Comparison of ENCODE assay signal across 2 cellular contexts in the genomic region with DNA sequence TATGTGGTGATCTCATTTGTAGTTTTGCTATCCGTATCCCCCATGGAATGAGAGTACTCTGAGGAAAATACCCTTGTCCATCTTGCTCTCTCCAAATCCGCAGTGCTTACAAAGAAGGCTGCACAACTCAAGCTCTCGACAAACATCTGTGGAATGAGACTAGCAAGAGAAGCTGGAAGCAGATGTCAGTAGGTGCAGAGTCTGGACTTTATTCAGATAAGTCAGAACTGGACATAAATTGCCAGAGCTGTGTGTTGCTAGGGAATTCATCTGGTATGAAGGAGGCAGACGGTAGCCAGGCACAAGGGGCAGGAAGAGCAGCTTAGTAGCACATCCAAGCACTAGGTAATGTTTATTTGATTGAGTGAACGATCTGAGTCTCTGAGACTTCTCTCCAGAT.
TF ChIP-seq lines count a peak whose summit lies in the region.

No MANE protein-coding gene starts in this region.

TF ChIP-seq in GM23338, 12 proteins besides CTCF, POLR2A, EP300 and RAD21:
- no peak for TF ChIP-seq EZH2phosphoT487 (IDR thresholded peaks at IDR 0.05; ENCODE audit: unreplicated experiment)
- no peak for TF ChIP-seq STAT1 (IDR thresholded peaks at IDR 0.05; ENCODE audit: unreplicated experiment)
- no peak for TF ChIP-seq POLR2AphosphoS5 (IDR thresholded peaks at IDR 0.05; ENCODE audit: low read depth)
- TF ChIP-seq CREB1 (CRISPR knock-in tag; IDR thresholded peaks at IDR 0.05; ENCODE audit: low read depth) = no peak
- TF ChIP-seq ZNF114 (CRISPR knock-in tag; IDR thresholded peaks at IDR 0.05) = no peak
- TF ChIP-seq ZNF331 (CRISPR knock-in tag; IDR thresholded peaks at IDR 0.05; ENCODE audit: low read depth) = no peak

TF ChIP-seq in H1, 55 proteins besides CTCF, POLR2A, EP300 and RAD21:
- TF ChIP-seq, protein P1, sequence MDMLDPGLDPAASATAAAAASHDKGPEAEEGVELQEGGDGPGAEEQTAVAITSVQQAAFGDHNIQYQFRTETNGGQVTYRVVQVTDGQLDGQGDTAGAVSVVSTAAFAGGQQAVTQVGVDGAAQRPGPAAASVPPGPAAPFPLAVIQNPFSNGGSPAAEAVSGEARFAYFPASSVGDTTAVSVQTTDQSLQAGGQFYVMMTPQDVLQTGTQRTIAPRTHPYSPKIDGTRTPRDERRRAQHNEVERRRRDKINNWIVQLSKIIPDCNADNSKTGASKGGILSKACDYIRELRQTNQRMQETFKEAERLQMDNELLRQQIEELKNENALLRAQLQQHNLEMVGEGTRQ (IDR thresholded peaks at IDR 0.05; ENCODE audit: low read length) = no peak
- no peak for TF ChIP-seq KDM4A (IDR thresholded peaks at IDR 0.05; ENCODE audit: low read depth, low read length, severe bottlenecking)
- TF ChIP-seq CREB1 (IDR thresholded peaks at IDR 0.05) = no peak
- no peak for TF ChIP-seq POLR2AphosphoS5 (IDR thresholded peaks at IDR 0.05; ENCODE audit: low read depth, low read length)
- TF ChIP-seq, protein P2, sequence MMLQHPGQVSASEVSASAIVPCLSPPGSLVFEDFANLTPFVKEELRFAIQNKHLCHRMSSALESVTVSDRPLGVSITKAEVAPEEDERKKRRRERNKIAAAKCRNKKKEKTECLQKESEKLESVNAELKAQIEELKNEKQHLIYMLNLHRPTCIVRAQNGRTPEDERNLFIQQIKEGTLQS (IDR thresholded peaks at IDR 0.05; ENCODE audit: insufficient read depth, low read depth, low read length) = no peak
- TF ChIP-seq TBP (IDR thresholded peaks at IDR 0.05; ENCODE audit: low read depth, low read length) = no peak
- no peak for TF ChIP-seq TCF12 (IDR thresholded peaks at IDR 0.05; ENCODE audit: low read depth, low read length)
- TF ChIP-seq BCL11A (IDR thresholded peaks at IDR 0.05; ENCODE audit: low read depth in 2 of 2, low read length in 2 of 2) = no peak
- TF ChIP-seq SIRT6 (IDR thresholded peaks at IDR 0.05; ENCODE audit: low read length) = no peak
- no peak for TF ChIP-seq SP4 (IDR thresholded peaks at IDR 0.05; ENCODE audit: low read length)
- no peak for TF ChIP-seq HDAC6 (IDR thresholded peaks at IDR 0.05; ENCODE audit: low read depth, low read length)
- TF ChIP-seq SIN3A (conservative IDR thresholded peaks at IDR 0.05 in 1 of 2, IDR thresholded peaks at IDR 0.05 in 1 of 2; ENCODE audit: low read depth in 1 of 2, low read length in 2 of 2) = no peak
TF ChIP-seq in H1: peak in this region for 0.
